ENCODE assay signal across 14 cellular contexts in the genomic region with DNA sequence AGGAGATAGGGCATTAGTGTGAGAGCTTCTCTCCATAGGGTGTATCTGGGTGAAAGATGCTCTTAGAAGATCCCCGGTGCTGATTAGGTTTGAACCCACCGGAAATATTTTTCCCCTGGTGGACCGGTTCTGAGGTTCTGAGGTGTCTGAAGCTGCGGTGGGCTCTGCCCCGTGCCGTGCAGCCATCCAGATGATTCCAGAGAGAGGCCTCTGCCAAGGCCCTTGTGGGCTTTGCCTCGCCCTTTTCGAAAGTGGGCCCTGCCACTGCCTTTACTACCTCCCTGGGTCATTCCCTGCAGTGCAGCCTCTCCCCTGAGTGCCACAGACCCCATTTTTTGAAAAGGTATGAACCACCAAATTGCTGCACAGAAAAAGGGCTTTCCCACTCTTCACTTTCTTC. TPM values are rescaled to one million over a fixed set of nuclear protein-coding genes. Genes with fewer than 3 reads are reported as not detected.
DNase-seq lines count a peak whose midpoint lies in the region; ATAC-seq and TF ChIP-seq lines count a peak whose summit lies in the region.
"Had no signal": no experiment of that assay in that cellular context is flagged by ENCODE, and none has a peak within 500 bp of the region (broad histone marks: within the 10 kb centered on the region; RNA-seq: fewer than 3 reads in every experiment).

No MANE protein-coding gene starts in this region.

- ATAC-seq in left cardiac atrium (no peak), WTC11 (no peak), GM21786 (IDR thresholded peaks at IDR 0.05; ENCODE audit: unreplicated experiment) (no peak), GM19397 (IDR thresholded peaks at IDR 0.05; ENCODE audit: unreplicated experiment) (no peak)

- H3K9me3 ChIP-seq in left ventricle myocardium inferior (replicated peaks) (peaks cover 11% of the 10 kb centered on the region), tibial artery (peaks cover 0 to 5% (median 0%) of the 10 kb centered on the region in 3 donors)

- H3K4me3 Mint-ChIP-seq in activated T-helper 1 cell treated with anti-CD3 and anti-CD28 coated beads, Interleukin-12 subunit alpha, Interleukin-12 subunit beta, Interleukin-2, Interleukin-4 antibody, amounts not matched to agents 30 ng/mL and 10 ng/mL and 1 ng/mL, durations not matched to agents 14 hours and 24 hours and 36 hours = peak overlapping the region; percentile 87
- H3K4me3 Mint-ChIP-seq in immature natural killer cell = peak overlapping the region; percentile 84 to 100 (median 98)
- no peak overlapping the region for H3K4me3 Mint-ChIP-seq in WTC11

- DNase-seq in left ventricle myocardium inferior = no peak
- no peak for DNase-seq in left cardiac atrium
- DNase-seq in activated T-helper 1 cell treated with anti-CD3 and anti-CD28 coated beads, Interleukin-12 subunit alpha, Interleukin-12 subunit beta, Interleukin-2, Interleukin-4 antibody, amounts not matched to agents 30 ng/mL and 10 ng/mL and 1 ng/mL, durations not matched to agents 14 hours and 24 hours and 36 hours (ENCODE audit: low spot score) = no peak
- DNase-seq in immature natural killer cell = peak in 1 of 3 donors; percentile 35
- no peak for DNase-seq in tibial artery
- DNase-seq in WTC11 (ENCODE audit: low spot score) = no peak
- DNase-seq: brain microvascular endothelial cell, DMS79 treated with DMSO at 0.1 percent for 48 hours, NCI-H1694 treated with DMSO at 0.1 percent for 48 hours, NCI-H524, RPMI8226 had no signal

- peaks cover 31% of the 10 kb centered on the region for H3K9me3 Mint-ChIP-seq in activated T-helper 1 cell treated with anti-CD3 and anti-CD28 coated beads, Interleukin-12 subunit alpha, Interleukin-12 subunit beta, Interleukin-2, Interleukin-4 antibody, amounts not matched to agents 30 ng/mL and 10 ng/mL and 1 ng/mL, durations not matched to agents 14 hours and 24 hours and 36 hours
- H3K9me3 Mint-ChIP-seq in immature natural killer cell (peaks cover 0 to 4% (median 0%) of the 10 kb centered on the region in 6 donors), WTC11 (peaks cover 34% of the 10 kb centered on the region)

- no peak for TF ChIP-seq CTCF in left ventricle myocardium inferior (IDR thresholded peaks at IDR 0.05; ENCODE audit: borderline replicate concordance)
- TF ChIP-seq CTCF in tibial artery (IDR thresholded peaks at IDR 0.05) = no peak
- TF ChIP-seq CTCF in WTC11 (IDR thresholded peaks at IDR 0.05) = no peak

- peak overlapping the region; percentile 90 for H3K27ac Mint-ChIP-seq in activated T-helper 1 cell treated with anti-CD3 and anti-CD28 coated beads, Interleukin-12 subunit alpha, Interleukin-12 subunit beta, Interleukin-2, Interleukin-4 antibody, amounts not matched to agents 30 ng/mL and 10 ng/mL and 1 ng/mL, durations not matched to agents 14 hours and 24 hours and 36 hours
- H3K27ac Mint-ChIP-seq in immature natural killer cell (peak overlapping the region; percentile 85 to 92 (median 88)), WTC11 (no peak overlapping the region)

- H3K27me3 Mint-ChIP-seq in activated T-helper 1 cell treated with anti-CD3 and anti-CD28 coated beads, Interleukin-12 subunit alpha, Interleukin-12 subunit beta, Interleukin-2, Interleukin-4 antibody, amounts not matched to agents 30 ng/mL and 10 ng/mL and 1 ng/mL, durations not matched to agents 14 hours and 24 hours and 36 hours (ENCODE audit: insufficient read depth) = no peaks in the 10 kb centered on the region
- peaks cover 2 to 16% (median 8%) of the 10 kb centered on the region in 3 donors for H3K27me3 Mint-ChIP-seq in immature natural killer cell (ENCODE audit: low read depth in 3 of 3)
- peaks cover 69% of the 10 kb centered on the region for H3K27me3 Mint-ChIP-seq in WTC11 (ENCODE audit: low read depth)

- H3K4me3 ChIP-seq in left ventricle myocardium inferior (peak overlapping the region; percentile 70), tibial artery (peak overlapping the region; percentile 10 to 41)

- H3K27ac ChIP-seq in left ventricle myocardium inferior (replicated peaks) (peak overlapping the region; percentile 92), tibial artery (no peak overlapping the region)
- H3K27ac ChIP-seq: brain microvascular endothelial cell, KMS-11 had no signal

- peaks cover 77% of the 10 kb centered on the region for H3K4me1 Mint-ChIP-seq in activated T-helper 1 cell treated with anti-CD3 and anti-CD28 coated beads, Interleukin-12 subunit alpha, Interleukin-12 subunit beta, Interleukin-2, Interleukin-4 antibody, amounts not matched to agents 30 ng/mL and 10 ng/mL and 1 ng/mL, durations not matched to agents 14 hours and 24 hours and 36 hours (ENCODE audit: low read depth)
- H3K4me1 Mint-ChIP-seq in immature natural killer cell = peaks cover 87 to 99% of the 10 kb centered on the region in 2 donors
- H3K4me1 Mint-ChIP-seq in WTC11 = peaks cover 13% of the 10 kb centered on the region

- POLR2A ChIA-PET in WTC11 (lab: Charles Lee) = no interaction called here

- CTCF ChIA-PET in WTC11 (lab: Charles Lee) = no interaction called here

- H3K36me3 ChIP-seq in left ventricle myocardium inferior = peaks cover 18% of the 10 kb centered on the region
- H3K36me3 ChIP-seq in tibial artery = no peaks in the 10 kb centered on the region
- H3K36me3 ChIP-seq: brain microvascular endothelial cell had no signal

- intact Hi-C loops in left ventricle myocardium inferior (cut with micrococcal nuclease) = loop anchor here (5.0 kb wide), 1 partner anchor 114 kb away; the partner anchor contains the start of gene GIMAP4
- intact Hi-C loops in left cardiac atrium (cut with DNase I) = loop anchor here in 1 of 2 donors (5.0 to 10.0 kb wide), 2 partner anchors 62 to 114 kb away; partner anchors contain the start of genes GIMAP4 and GIMAP7
- intact Hi-C loops in activated T-helper 1 cell treated with anti-CD3 and anti-CD28 coated beads, Interleukin-12 subunit alpha, Interleukin-12 subunit beta, Interleukin-2, Interleukin-4 antibody, amounts not matched to agents 30 ng/mL and 10 ng/mL and 1 ng/mL, durations not matched to agents 14 hours and 24 hours and 36 hours (cut with micrococcal nuclease) = no loop called here
- intact Hi-C loops in tibial artery (cut with DNase I; ENCODE audit: low total_unique reads) = no loop called here

- H3K27me3 ChIP-seq in left ventricle myocardium inferior (ENCODE audit: low read depth) (no peaks in the 10 kb centered on the region), tibial artery (peaks cover 0 to 24% of the 10 kb centered on the region in 2 donors)

- peaks cover 53% of the 10 kb centered on the region for H3K4me1 ChIP-seq in left ventricle myocardium inferior
- no peaks in the 10 kb centered on the region for H3K4me1 ChIP-seq in tibial artery

- H3K36me3 Mint-ChIP-seq in activated T-helper 1 cell treated with anti-CD3 and anti-CD28 coated beads, Interleukin-12 subunit alpha, Interleukin-12 subunit beta, Interleukin-2, Interleukin-4 antibody, amounts not matched to agents 30 ng/mL and 10 ng/mL and 1 ng/mL, durations not matched to agents 14 hours and 24 hours and 36 hours (ENCODE audit: low read depth) = peaks cover 43% of the 10 kb centered on the region
- H3K36me3 Mint-ChIP-seq in immature natural killer cell (peaks cover 40 to 52% (median 40%) of the 10 kb centered on the region in 3 donors), WTC11 (peaks cover 20% of the 10 kb centered on the region)

TF ChIP-seq in WTC11, 78 proteins besides CTCF, POLR2A, EP300 and RAD21 (continues in another document):
- TF ChIP-seq ZNF219 (CRISPR knock-in tag; IDR thresholded peaks at IDR 0.05; ENCODE audit: borderline replicate concordance) (no peak), OVOL2 (CRISPR knock-in tag; IDR thresholded peaks at IDR 0.05; ENCODE audit: borderline replicate concordance) (no peak), RORB (CRISPR knock-in tag; IDR thresholded peaks at IDR 0.05) (no peak), JAZF1 (CRISPR knock-in tag; IDR thresholded peaks at IDR 0.05) (no peak), ATF3 (CRISPR knock-in tag; conservative IDR thresholded peaks at IDR 0.05) (no peak), NR2C2 (CRISPR knock-in tag; IDR thresholded peaks at IDR 0.05) (no peak), EMX1 (CRISPR knock-in tag; IDR thresholded peaks at IDR 0.05) (no peak), MXD4 (CRISPR knock-in tag; IDR thresholded peaks at IDR 0.05; ENCODE audit: borderline replicate concordance) (no peak), PRRX2 (CRISPR knock-in tag; IDR thresholded peaks at IDR 0.05) (no peak), ATF1 (CRISPR knock-in tag; IDR thresholded peaks at IDR 0.05) (no peak), HMGXB4 (CRISPR knock-in tag; IDR thresholded peaks at IDR 0.05) (no peak)

RNA-seq across cellular contexts. Expression of gene GIMAP8, which starts 2.8 kb away (rescaled TPM):
- 11.0 TPM for total RNA-seq in left ventricle myocardium inferior
- total RNA-seq in left cardiac atrium = 10 to 100 TPM; 16.6 to 19.7 TPM
- 9.2 and 9.4 TPM in 2 replicates for total RNA-seq in activated T-helper 1 cell treated with anti-CD3 and anti-CD28 coated beads, Interleukin-12 subunit alpha, Interleukin-12 subunit beta, Interleukin-2, Interleukin-4 antibody, amounts not matched to agents 30 ng/mL and 10 ng/mL and 1 ng/mL, durations not matched to agents 14 hours and 24 hours and 36 hours
- 10 to 100 TPM in 1 of 3 donors, 1 to 10 TPM in 2; 2.6 to 25.1 (median 5.0) TPM for polyA plus RNA-seq in immature natural killer cell
- total RNA-seq in WTC11 (2021) = 0.09 to 0.18 TPM (median 0.09 TPM) in 3 replicates
